In the genomic region with DNA sequence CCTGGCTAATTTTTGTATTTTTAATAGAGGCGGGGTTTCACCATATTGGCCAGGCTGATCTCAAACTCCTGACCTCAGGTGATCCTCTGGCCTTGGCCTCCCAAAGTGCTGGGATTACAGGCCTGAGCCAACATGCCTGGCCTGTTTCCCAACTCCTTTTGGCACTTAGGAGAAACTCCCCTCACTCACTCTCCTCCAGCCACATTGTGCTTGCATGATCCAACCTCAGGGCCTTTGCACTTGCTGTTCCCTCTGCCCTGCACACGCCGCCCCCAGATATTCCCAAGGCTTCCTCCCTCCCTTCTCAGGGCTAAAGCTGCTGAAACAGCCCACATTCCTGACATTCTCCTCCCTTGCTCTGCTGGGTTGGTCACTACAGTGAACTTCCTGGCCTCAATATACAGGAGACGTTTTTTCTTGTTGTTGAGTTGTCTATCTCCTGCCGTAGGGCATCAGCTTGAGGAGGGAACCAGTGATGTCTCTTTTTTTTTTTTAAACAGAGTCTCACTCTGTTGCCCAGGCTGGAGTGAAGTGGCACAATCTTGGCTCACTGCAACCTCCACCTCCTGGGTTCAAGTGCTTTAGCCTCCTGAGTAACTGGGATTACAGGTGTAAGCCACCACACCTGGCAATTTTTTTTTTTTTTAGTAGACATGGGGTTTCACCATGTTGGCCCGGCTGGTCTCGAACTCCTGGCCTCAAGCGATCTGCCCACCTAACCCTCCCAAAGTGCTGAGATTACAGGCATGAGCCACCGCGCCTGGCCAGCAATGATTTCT, we compare ENCODE assay signal across 1 cellular context.
TF ChIP-seq lines count a peak whose summit lies in the region.
"Not testable (repeated sequence)": the region's sequence is repeated elsewhere in the genome, so short reads cannot be mapped to it uniquely, and the experiment has no call there.

No MANE protein-coding gene starts in this region.

TF ChIP-seq in HepG2, 621 proteins besides CTCF, POLR2A, EP300 and RAD21 (continued from another document and continues in another):
- TF ChIP-seq, protein P1, sequence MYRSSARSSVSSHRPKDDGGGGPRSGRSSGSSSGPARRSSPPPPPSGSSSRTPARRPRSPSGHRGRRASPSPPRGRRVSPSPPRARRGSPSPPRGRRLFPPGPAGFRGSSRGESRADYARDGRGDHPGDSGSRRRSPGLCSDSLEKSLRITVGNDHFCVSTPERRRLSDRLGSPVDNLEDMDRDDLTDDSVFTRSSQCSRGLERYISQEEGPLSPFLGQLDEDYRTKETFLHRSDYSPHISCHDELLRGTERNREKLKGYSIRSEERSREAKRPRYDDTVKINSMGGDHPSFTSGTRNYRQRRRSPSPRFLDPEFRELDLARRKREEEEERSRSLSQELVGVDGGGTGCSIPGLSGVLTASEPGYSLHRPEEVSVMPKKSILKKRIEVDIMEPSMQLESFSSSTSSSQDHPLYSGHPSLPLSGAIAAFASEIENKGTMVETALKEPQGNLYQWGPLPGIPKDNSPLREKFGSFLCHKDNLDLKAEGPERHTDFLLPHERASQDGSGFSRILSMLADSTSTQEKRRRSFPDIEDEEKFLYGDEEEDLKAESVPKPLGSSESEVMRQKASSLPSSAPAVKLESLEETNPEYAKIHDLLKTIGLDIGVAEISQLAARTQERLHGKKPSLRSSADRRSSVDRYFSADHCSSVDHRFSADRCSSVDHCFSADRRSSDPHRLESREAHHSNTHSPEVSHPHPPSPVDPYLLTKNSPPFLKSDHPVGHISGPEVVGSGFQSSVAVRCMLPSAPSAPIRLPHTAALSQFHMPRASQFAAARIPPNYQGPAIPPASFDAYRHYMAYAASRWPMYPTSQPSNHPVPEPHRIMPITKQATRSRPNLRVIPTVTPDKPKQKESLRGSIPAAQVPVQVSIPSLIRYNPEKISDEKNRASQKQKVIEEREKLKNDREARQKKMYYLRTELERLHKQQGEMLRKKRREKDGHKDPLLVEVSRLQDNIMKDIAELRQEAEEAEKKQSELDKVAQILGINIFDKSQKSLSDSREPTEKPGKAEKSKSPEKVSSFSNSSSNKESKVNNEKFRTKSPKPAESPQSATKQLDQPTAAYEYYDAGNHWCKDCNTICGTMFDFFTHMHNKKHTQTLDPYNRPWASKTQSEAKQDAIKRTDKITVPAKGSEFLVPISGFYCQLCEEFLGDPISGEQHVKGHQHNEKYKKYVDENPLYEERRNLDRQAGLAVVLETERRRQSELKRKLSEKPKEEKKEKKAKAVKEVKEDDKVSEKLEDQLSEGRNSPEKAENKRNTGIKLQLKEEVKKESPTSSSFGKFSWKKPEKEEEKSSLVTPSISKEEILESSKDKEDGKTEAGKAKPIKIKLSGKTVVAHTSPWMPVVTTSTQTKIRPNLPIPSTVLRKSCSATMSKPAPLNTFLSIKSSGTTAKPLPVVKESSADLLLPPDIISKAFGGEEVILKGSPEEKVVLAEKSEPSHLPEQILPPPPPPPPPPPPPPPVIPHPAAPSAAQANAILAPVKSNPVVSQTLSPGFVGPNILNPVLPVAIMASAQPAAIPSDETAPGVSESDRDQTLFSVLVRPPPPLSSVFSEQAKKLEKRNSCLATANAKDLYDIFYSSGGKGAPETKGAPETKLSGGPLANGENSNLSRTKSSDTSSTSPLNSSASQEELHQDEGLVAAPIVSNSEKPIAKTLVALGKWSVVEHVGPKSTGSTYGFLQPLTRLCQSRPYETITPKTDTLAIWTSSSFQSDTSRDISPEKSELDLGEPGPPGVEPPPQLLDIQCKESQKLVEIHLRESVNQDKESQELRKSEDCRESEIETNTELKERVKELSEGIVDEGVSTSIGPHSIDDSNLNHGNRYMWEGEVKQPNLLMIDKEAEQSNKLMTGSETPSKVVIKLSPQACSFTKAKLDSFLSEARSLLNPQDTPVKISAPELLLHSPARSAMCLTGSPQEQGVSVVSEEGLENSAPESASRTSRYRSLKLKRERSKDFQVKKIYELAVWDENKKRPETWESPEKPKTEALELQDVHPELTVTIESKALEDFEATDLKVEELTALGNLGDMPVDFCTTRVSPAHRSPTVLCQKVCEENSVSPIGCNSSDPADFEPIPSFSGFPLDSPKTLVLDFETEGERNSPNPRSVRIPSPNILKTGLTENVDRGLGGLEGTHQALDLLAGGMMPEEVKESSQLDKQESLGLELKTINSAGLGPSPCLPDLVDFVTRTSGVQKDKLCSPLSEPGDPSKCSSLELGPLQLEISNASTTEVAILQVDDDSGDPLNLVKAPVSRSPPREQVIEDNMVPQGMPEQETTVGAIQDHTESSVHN (CRISPR knock-in tag; IDR thresholded peaks at IDR 0.05), result 0 out of 2 replicates have a peak, but pooled peaks have one; percentile 52
- TF ChIP-seq BCL6 (CRISPR knock-in tag; IDR thresholded peaks at IDR 0.05), result peak; percentile 41
- TF ChIP-seq, protein P2, sequence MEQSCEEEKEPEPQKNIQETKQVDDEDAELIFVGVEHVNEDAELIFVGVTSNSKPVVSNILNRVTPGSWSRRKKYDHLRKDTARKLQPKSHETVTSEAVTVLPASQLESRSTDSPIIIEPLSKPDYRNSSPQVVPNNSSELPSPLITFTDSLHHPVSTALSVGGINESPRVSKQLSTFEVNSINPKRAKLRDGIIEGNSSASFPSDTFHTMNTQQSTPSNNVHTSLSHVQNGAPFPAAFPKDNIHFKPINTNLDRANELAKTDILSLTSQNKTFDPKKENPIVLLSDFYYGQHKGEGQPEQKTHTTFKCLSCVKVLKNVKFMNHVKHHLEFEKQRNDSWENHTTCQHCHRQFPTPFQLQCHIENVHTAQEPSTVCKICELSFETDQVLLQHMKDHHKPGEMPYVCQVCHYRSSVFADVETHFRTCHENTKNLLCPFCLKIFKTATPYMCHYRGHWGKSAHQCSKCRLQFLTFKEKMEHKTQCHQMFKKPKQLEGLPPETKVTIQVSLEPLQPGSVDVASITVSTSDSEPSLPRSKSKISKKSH (CRISPR knock-in tag; IDR thresholded peaks at IDR 0.05; ENCODE audit: borderline replicate concordance), result 0 out of 2 replicates have a peak, but pooled peaks have one; percentile 59
- 0 out of 2 replicates have a peak, but pooled peaks have one; percentile 33 for TF ChIP-seq GATAD1 (CRISPR knock-in tag; IDR thresholded peaks at IDR 0.05)
- TF ChIP-seq THYN1 (CRISPR knock-in tag; IDR thresholded peaks at IDR 0.05; ENCODE audit: borderline replicate concordance, low read depth), result peak; percentile 8; the same call in 1 of the 2 replicates
- TF ChIP-seq, protein P3, sequence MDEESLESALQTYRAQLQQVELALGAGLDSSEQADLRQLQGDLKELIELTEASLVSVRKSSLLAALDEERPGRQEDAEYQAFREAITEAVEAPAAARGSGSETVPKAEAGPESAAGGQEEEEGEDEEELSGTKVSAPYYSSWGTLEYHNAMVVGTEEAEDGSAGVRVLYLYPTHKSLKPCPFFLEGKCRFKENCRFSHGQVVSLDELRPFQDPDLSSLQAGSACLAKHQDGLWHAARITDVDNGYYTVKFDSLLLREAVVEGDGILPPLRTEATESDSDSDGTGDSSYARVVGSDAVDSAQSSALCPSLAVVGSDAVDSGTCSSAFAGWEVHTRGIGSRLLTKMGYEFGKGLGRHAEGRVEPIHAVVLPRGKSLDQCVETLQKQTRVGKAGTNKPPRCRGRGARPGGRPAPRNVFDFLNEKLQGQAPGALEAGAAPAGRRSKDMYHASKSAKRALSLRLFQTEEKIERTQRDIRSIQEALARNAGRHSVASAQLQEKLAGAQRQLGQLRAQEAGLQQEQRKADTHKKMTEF (CRISPR knock-in tag; IDR thresholded peaks at IDR 0.05), result peak; percentile 38
- TF ChIP-seq, protein P4, sequence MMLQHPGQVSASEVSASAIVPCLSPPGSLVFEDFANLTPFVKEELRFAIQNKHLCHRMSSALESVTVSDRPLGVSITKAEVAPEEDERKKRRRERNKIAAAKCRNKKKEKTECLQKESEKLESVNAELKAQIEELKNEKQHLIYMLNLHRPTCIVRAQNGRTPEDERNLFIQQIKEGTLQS (CRISPR knock-in tag; IDR thresholded peaks at IDR 0.05), result 0 out of 2 replicates have a peak, but pooled peaks have one; percentile 6
- TF ChIP-seq FOXC1 (CRISPR knock-in tag; IDR thresholded peaks at IDR 0.05; ENCODE audit: borderline replicate concordance), result 0 out of 2 replicates have a peak, but pooled peaks have one; percentile 80
- TF ChIP-seq, protein P5, sequence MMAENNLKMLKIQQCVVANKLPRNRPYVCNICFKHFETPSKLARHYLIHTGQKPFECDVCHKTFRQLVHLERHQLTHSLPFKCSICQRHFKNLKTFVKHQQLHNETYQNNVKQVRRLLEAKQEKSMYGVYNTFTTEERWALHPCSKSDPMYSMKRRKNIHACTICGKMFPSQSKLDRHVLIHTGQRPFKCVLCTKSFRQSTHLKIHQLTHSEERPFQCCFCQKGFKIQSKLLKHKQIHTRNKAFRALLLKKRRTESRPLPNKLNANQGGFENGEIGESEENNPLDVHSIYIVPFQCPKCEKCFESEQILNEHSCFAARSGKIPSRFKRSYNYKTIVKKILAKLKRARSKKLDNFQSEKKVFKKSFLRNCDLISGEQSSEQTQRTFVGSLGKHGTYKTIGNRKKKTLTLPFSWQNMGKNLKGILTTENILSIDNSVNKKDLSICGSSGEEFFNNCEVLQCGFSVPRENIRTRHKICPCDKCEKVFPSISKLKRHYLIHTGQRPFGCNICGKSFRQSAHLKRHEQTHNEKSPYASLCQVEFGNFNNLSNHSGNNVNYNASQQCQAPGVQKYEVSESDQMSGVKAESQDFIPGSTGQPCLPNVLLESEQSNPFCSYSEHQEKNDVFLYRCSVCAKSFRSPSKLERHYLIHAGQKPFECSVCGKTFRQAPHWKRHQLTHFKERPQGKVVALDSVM (CRISPR knock-in tag; IDR thresholded peaks at IDR 0.05), result 0 out of 2 replicates have a peak, but pooled peaks have one; percentile 52
- TF ChIP-seq ZNF543 (CRISPR knock-in tag; IDR thresholded peaks at IDR 0.05), result peak; percentile 55; the same call in 1 of the 2 replicates
- TF ChIP-seq, protein P6, sequence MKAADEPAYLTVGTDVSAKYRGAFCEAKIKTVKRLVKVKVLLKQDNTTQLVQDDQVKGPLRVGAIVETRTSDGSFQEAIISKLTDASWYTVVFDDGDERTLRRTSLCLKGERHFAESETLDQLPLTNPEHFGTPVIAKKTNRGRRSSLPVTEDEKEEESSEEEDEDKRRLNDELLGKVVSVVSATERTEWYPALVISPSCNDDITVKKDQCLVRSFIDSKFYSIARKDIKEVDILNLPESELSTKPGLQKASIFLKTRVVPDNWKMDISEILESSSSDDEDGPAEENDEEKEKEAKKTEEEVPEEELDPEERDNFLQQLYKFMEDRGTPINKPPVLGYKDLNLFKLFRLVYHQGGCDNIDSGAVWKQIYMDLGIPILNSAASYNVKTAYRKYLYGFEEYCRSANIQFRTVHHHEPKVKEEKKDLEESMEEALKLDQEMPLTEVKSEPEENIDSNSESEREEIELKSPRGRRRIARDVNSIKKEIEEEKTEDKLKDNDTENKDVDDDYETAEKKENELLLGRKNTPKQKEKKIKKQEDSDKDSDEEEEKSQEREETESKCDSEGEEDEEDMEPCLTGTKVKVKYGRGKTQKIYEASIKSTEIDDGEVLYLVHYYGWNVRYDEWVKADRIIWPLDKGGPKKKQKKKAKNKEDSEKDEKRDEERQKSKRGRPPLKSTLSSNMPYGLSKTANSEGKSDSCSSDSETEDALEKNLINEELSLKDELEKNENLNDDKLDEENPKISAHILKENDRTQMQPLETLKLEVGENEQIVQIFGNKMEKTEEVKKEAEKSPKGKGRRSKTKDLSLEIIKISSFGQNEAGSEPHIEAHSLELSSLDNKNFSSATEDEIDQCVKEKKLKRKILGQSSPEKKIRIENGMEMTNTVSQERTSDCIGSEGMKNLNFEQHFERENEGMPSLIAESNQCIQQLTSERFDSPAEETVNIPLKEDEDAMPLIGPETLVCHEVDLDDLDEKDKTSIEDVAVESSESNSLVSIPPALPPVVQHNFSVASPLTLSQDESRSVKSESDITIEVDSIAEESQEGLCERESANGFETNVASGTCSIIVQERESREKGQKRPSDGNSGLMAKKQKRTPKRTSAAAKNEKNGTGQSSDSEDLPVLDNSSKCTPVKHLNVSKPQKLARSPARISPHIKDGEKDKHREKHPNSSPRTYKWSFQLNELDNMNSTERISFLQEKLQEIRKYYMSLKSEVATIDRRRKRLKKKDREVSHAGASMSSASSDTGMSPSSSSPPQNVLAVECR (CRISPR knock-in tag; IDR thresholded peaks at IDR 0.05; ENCODE audit: borderline replicate concordance), result peak; percentile 62
- not testable (repeated sequence) for TF ChIP-seq SOX13 (IDR thresholded peaks at IDR 0.05)
- peak in 1 of 2 experiments; percentile 23; a peak in 1 of 4 replicates for TF ChIP-seq SOX13 (CRISPR knock-in tag; conservative IDR thresholded peaks at IDR 0.05 in 1 of 2, IDR thresholded peaks at IDR 0.05 in 1 of 2)
- peak in 1 of 2 experiments; percentile 29; a peak in 1 of 4 replicates for TF ChIP-seq NR2F1 (CRISPR knock-in tag; IDR thresholded peaks at IDR 0.05)
- TF ChIP-seq, protein P7, sequence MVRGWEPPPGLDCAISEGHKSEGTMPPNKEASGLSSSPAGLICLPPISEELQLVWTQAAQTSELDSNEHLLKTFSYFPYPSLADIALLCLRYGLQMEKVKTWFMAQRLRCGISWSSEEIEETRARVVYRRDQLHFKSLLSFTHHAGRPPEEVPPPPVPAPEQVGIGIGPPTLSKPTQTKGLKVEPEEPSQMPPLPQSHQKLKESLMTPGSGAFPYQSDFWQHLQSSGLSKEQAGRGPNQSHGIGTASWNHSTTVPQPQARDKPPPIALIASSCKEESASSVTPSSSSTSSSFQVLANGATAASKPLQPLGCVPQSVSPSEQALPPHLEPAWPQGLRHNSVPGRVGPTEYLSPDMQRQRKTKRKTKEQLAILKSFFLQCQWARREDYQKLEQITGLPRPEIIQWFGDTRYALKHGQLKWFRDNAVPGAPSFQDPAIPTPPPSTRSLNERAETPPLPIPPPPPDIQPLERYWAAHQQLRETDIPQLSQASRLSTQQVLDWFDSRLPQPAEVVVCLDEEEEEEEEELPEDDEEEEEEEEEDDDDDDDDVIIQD (CRISPR knock-in tag; IDR thresholded peaks at IDR 0.05; ENCODE audit: low read depth), result 0 out of 2 replicates have a peak, but pooled peaks have one; percentile 30
- 0 out of 2 replicates have a peak, but pooled peaks have one; percentile 57 for TF ChIP-seq ZNF224 (CRISPR knock-in tag; IDR thresholded peaks at IDR 0.05)
- peak; percentile 45; the same call in 1 of the 2 replicates for TF ChIP-seq ZNF263 (CRISPR knock-in tag; IDR thresholded peaks at IDR 0.05)
- peak; percentile 51; the same call in 1 of the 2 replicates for TF ChIP-seq RARA (CRISPR knock-in tag; IDR thresholded peaks at IDR 0.05)
- TF ChIP-seq HDAC1 (CRISPR knock-in tag; IDR thresholded peaks at IDR 0.05), result peak; percentile 80
- peak; percentile 80 for TF ChIP-seq ZNF883 (CRISPR knock-in tag; IDR thresholded peaks at IDR 0.05; ENCODE audit: not compliant biosample characterization)
